6 cellular contexts compared by ENCODE assay signal in genomic region chr19:48896191-48896720, GRCh38.
DNase-seq lines count a peak whose midpoint lies in the region; ATAC-seq and TF ChIP-seq lines count a peak whose summit lies in the region.

No MANE protein-coding gene starts in this region.

- DNase-seq in coronary artery (ENCODE audit: low spot score) (no peak), posterior cingulate gyrus (peak in 9 of 10 donors; percentile 23 to 96 (median 64)), NCI-H1417 (lab: John Stamatoyannopoulos, UW) (no peak), NCI-H2029 (lab: John Stamatoyannopoulos, UW) (no peak)

- H3K27me3 ChIP-seq in HUES6 (ENCODE audit: control insufficient read depth, insufficient read depth, low read length): no peaks in the 10 kb centered on the region

- H3K4me3 ChIP-seq in HUES6 (ENCODE audit: low read depth, low read length) (peak overlapping the region; percentile 39), coronary artery (peak overlapping the region; percentile 59)

- intact Hi-C loops in posterior cingulate gyrus (cut with DNase I): no loop called here

- ATAC-seq in HG03442 (IDR thresholded peaks at IDR 0.05; ENCODE audit: unreplicated experiment): no peak

- H3K27ac ChIP-seq in HUES6 (ENCODE audit: low read depth, low read length): no peak overlapping the region
- peak overlapping the region in 1 of 2 donors; percentile 48 for H3K27ac ChIP-seq in coronary artery

- TF ChIP-seq CTCF in coronary artery (IDR thresholded peaks at IDR 0.05): no peak

- H3K9ac ChIP-seq in HUES6 (ENCODE audit: low read length): no peak overlapping the region

- H3K4me1 ChIP-seq in HUES6 (ENCODE audit: control insufficient read depth, insufficient read depth, low read length): no peaks in the 10 kb centered on the region

- no peaks in the 10 kb centered on the region for H3K9me3 ChIP-seq in HUES6 (ENCODE audit: control insufficient read depth, insufficient read depth, low read depth, low read length)

- H3K36me3 ChIP-seq in HUES6 (ENCODE audit: control insufficient read depth, insufficient read depth, low read length): no peaks in the 10 kb centered on the region

Comparison
In these comparisons a context has a peak if more than half of its experiments do, and no peak if none do; other contexts are left out.
1. DNase-seq: peak in posterior cingulate gyrus (9 of 10); none in coronary artery (single experiment), NCI-H1417 (0 of 3) and NCI-H2029 (single experiment).